ENCODE assay signal across 8 cellular contexts in genomic region chr4:37827030-37827705, GRCh38. TPM values are rescaled to one million over a fixed set of nuclear protein-coding genes. Genes with fewer than 3 reads are reported as not detected.
DNase-seq lines count a peak whose midpoint lies in the region; ATAC-seq and TF ChIP-seq lines count a peak whose summit lies in the region.

No MANE protein-coding gene starts in this region.

- ATAC-seq in GM21360 (IDR thresholded peaks at IDR 0.05; ENCODE audit: unreplicated experiment) (peak; percentile 35), HG03521 (IDR thresholded peaks at IDR 0.05; ENCODE audit: unreplicated experiment) (peak; percentile 39)

- H3K27ac Mint-ChIP-seq in glutamatergic neuron (ENCODE audit: unreplicated experiment) = peak overlapping the region; percentile 9

- no peaks in the 10 kb centered on the region for H3K36me3 ChIP-seq in ES-I3 (ENCODE audit: insufficient read depth, low read length)

- no peaks in the 10 kb centered on the region for H3K4me1 ChIP-seq in ES-I3 (ENCODE audit: insufficient read depth, low read length)

- no peaks in the 10 kb centered on the region for H3K9me3 ChIP-seq in ES-I3 (ENCODE audit: control insufficient read depth, insufficient read depth, low read length)

- intact Hi-C loops in posterior vena cava (cut with DNase I) = loop anchor here in 1 of 2 donors (10.0 kb wide), 1 partner anchor 68 kb away; the partner anchor contains the start of gene TBC1D1

- H3K27me3 Mint-ChIP-seq in glutamatergic neuron (ENCODE audit: unreplicated experiment) = peaks cover 9% of the 10 kb centered on the region

- TF ChIP-seq CTCF in glutamatergic neuron (IDR thresholded peaks at IDR 0.05; ENCODE audit: partially characterized antibody, unreplicated experiment) = no peak

- peaks cover 4% of the 10 kb centered on the region for H3K4me1 Mint-ChIP-seq in glutamatergic neuron (ENCODE audit: low read depth, unreplicated experiment)

- peak; percentile 17 for DNase-seq in activated CD8-positive, alpha-beta memory T cell treated with anti-CD3 and anti-CD28 coated beads, Interleukin-2, amount 50 U/mL, for 4 hours
- DNase-seq in glutamatergic neuron (no peak), posterior vena cava (ENCODE audit: low spot score) (peak; percentile 82), H4 (ENCODE audit: low spot score) (no peak), HuH-7.5 (ENCODE audit: low spot score) (no peak)

- H3K4me3 Mint-ChIP-seq in glutamatergic neuron (ENCODE audit: unreplicated experiment) = peak overlapping the region; percentile 97

- H3K9me3 Mint-ChIP-seq in glutamatergic neuron (ENCODE audit: unreplicated experiment) = peaks cover 3% of the 10 kb centered on the region

- H3K36me3 Mint-ChIP-seq in glutamatergic neuron (ENCODE audit: unreplicated experiment) = no peaks in the 10 kb centered on the region

- H3K9ac ChIP-seq in ES-I3 (ENCODE audit: low read depth, low read length) = peak overlapping the region; percentile 87

RNA-seq across cellular contexts. Expression of gene PGM2, which starts 0.7 kb away (rescaled TPM):
- total RNA-seq in glutamatergic neuron (ENCODE audit: unreplicated experiment) = 8.8 TPM
- total RNA-seq in posterior vena cava = 10 to 100 TPM; 20.3 to 24.2 TPM
- 36.2 and 46.5 TPM in 2 replicates for total RNA-seq in H4 (2014; rRNA removed; shearing (Covaris generic))

Comparison
In these comparisons a context has a peak if more than half of its experiments do, and no peak if none do; other contexts are left out.
1. DNase-seq: peak in activated CD8-positive, alpha-beta memory T cell treated with anti-CD3 and anti-CD28 coated beads, Interleukin-2, amount 50 U/mL, for 4 hours (single experiment) and posterior vena cava (single experiment); none in glutamatergic neuron (single experiment), H4 (single experiment) and HuH-7.5 (single experiment).